28 cellular contexts compared by ENCODE assay signal in genomic region chr16:75529959-75530358, GRCh38. TPM values are rescaled to one million over a fixed set of nuclear protein-coding genes. Genes with fewer than 3 reads are reported as not detected.
A peak's percentile ranks its signal among the peaks of the same experiment; 100 is the strongest.
DNase-seq lines count a peak whose midpoint lies in the region; ATAC-seq, FAIRE-seq and TF ChIP-seq lines count a peak whose summit lies in the region.
"Had no signal": no experiment of that assay in that cellular context is flagged by ENCODE, and none has a peak within 500 bp of the region (broad histone marks: within the 10 kb centered on the region; RNA-seq: fewer than 3 reads in every experiment).

No MANE protein-coding gene starts in this region.

- no peak overlapping the region for H2AK5ac ChIP-seq in neuronal stem cell (ENCODE audit: low read depth, low read length)

- H2BK120ac ChIP-seq in neuronal stem cell (ENCODE audit: low read depth, low read length), result no peak overlapping the region

- no peak overlapping the region for H3K27ac ChIP-seq in K562 (ENCODE audit: extremely low read depth, low read depth, low read length)
- no peak overlapping the region for H3K27ac ChIP-seq in kidney (ENCODE audit: low read depth in 2 of 2, low read length in 2 of 2)
- no peak overlapping the region for H3K27ac ChIP-seq in neuronal stem cell (replicated peaks; ENCODE audit: low read length)
- H3K27ac ChIP-seq in upper lobe of right lung, result no peak overlapping the region
- H3K27ac ChIP-seq in CD4-positive, alpha-beta T cell (ENCODE audit: low read depth, low read length), result no peak overlapping the region
- H3K27ac ChIP-seq: A549; BLaER1 treated with 17β-estradiol and CSF1 and Interleukin-3, amounts not matched to agents 10 nM and 100 nM; GM23248 had no signal

- no peak overlapping the region for H3K4ac ChIP-seq in neuronal stem cell (ENCODE audit: low read length)

- BruUV-seq in K562 (replicated peaks; lab: Mats Ljungman, UMichigan), result no TSS peak

- H4K8ac ChIP-seq in neuronal stem cell (ENCODE audit: low read depth, low read length), result no peak overlapping the region

- H3K79me2 ChIP-seq in K562 (ENCODE audit: control insufficient read depth, insufficient read depth, low read length), result no peaks in the 10 kb centered on the region

- peak overlapping the region; percentile 49 for H3K23ac ChIP-seq in neuronal stem cell (ENCODE audit: low read depth, low read length, poor library complexity)

- H3K27me3 ChIP-seq in K562 (ENCODE audit: control insufficient read depth in 2 of 2, insufficient read depth in 2 of 2, low read length in 2 of 2) (peaks cover 26 to 52% of the 10 kb centered on the region in 2 experiments), neuronal stem cell (ENCODE audit: control insufficient read depth in 3 of 3, insufficient read depth in 3 of 3, low read depth in 1 of 3, low read length in 3 of 3) (no peaks in the 10 kb centered on the region), upper lobe of right lung (no peaks in the 10 kb centered on the region)
- no peaks in the 10 kb centered on the region for H3K27me3 ChIP-seq in CD4-positive, alpha-beta T cell (ENCODE audit: control insufficient read depth, insufficient read depth, low read length)
- H3K27me3 ChIP-seq: BE2C; BLaER1 treated with 17β-estradiol and CSF1 and Interleukin-3, amounts not matched to agents 10 nM and 100 nM had no signal

- TF ChIP-seq POLR2A in K562 (conservative IDR thresholded peaks at IDR 0.05), result no peak

- no peak overlapping the region for H2BK5ac ChIP-seq in neuronal stem cell (ENCODE audit: low read length)

- H3K27ac Mint-ChIP-seq in CD4-positive, alpha-beta T cell, result no peak overlapping the region
- H3K27ac Mint-ChIP-seq: CD14-positive monocyte, HFFc6 had no signal

- H3K9me1 ChIP-seq in K562 (ENCODE audit: control insufficient read depth, insufficient read depth, low read length), result no peaks in the 10 kb centered on the region

- H3K27me3 Mint-ChIP-seq in CD4-positive, alpha-beta T cell, result no peaks in the 10 kb centered on the region
- H3K27me3 Mint-ChIP-seq: CD4-positive, alpha-beta memory T cell had no signal

- peaks cover 6% of the 10 kb centered on the region for H3K79me1 ChIP-seq in neuronal stem cell (ENCODE audit: low read depth, low read length)

- CTCF ChIA-PET in K562 (lab: Yijun Ruan, JAX; ENCODE audit: low intra/inter-chr PET ratio), result no interaction called here
- CTCF ChIA-PET in CD4-positive, alpha-beta T cell (lab: Charles Lee), result no interaction called here

- peaks cover 4% of the 10 kb centered on the region; the same call in 1 of the 2 replicates for H4K20me1 ChIP-seq in K562 (replicated peaks; ENCODE audit: control insufficient read depth, insufficient read depth, low read length)

- H3K18ac ChIP-seq in neuronal stem cell (ENCODE audit: low read length), result peak overlapping the region; percentile 1

- no peaks in the 10 kb centered on the region for H3K9me3 ChIP-seq in K562 (replicated peaks; ENCODE audit: control insufficient read depth, insufficient read depth, low read depth, low read length)
- no peaks in the 10 kb centered on the region for H3K9me3 ChIP-seq in kidney (ENCODE audit: control insufficient read depth in 1 of 2, low read length in 2 of 2)
- no peaks in the 10 kb centered on the region for H3K9me3 ChIP-seq in neuronal stem cell (replicated peaks in 1 of 2; ENCODE audit: control insufficient read depth in 2 of 2, insufficient read depth in 1 of 2, low read depth in 1 of 2, low read length in 2 of 2)
- H3K9me3 ChIP-seq in upper lobe of right lung, result no peaks in the 10 kb centered on the region
- H3K9me3 ChIP-seq in CD4-positive, alpha-beta T cell (ENCODE audit: control insufficient read depth, low read length), result no peaks in the 10 kb centered on the region
- H3K9me3 ChIP-seq: A549, BE2C, HAP-1 had no signal

- ATAC-seq in K562 (no peak), upper lobe of right lung (peak; percentile 6), HG02973 (IDR thresholded peaks at IDR 0.05; ENCODE audit: unreplicated experiment) (no peak)
- no peak for ATAC-seq in CD4-positive, alpha-beta T cell (ENCODE audit: poor library complexity)
- ATAC-seq: A549 had no signal

- no peak overlapping the region for H2BK15ac ChIP-seq in neuronal stem cell (ENCODE audit: low read length)

- H3K14ac ChIP-seq in neuronal stem cell (ENCODE audit: low read length), result no peak overlapping the region

- H3K4me2 ChIP-seq in K562 (ENCODE audit: insufficient read depth, low read length) (no peak overlapping the region), neuronal stem cell (ENCODE audit: insufficient read depth, low read length, poor library complexity, severe bottlenecking) (no peak overlapping the region)
- H3K4me2 ChIP-seq: A549; BLaER1 treated with 17β-estradiol and CSF1 and Interleukin-3, amounts not matched to agents 10 nM and 100 nM had no signal

- intact Hi-C loops in K562 (cut with micrococcal nuclease), result no loop called here
- intact Hi-C loops in kidney (cut with DNase I), result no loop called here
- intact Hi-C loops in upper lobe of right lung (cut with DNase I), result no loop called here
- intact Hi-C loops in CD4-positive, alpha-beta T cell (cut with DNase I, micrococcal nuclease), result no loop called here

- no peak for FAIRE-seq in K562 (lab: Jason Lieb, UNC)
- FAIRE-seq in kidney (lab: Jason Lieb, UNC), result no peak
- FAIRE-seq: A549, GM12892, H54 had no signal

- in situ Hi-C loops in K562 (cut with MboI), result no loop called here

- H3K36me3 Mint-ChIP-seq in CD4-positive, alpha-beta T cell (ENCODE audit: low read depth), result no peaks in the 10 kb centered on the region
- H3K36me3 Mint-ChIP-seq: CD14-positive monocyte; CD4-positive, alpha-beta memory T cell had no signal

- H3K4me1 ChIP-seq in K562 (replicated peaks in 1 of 2; ENCODE audit: control insufficient read depth in 2 of 2, insufficient read depth in 2 of 2, low read length in 2 of 2) (peaks cover 0 to 16% of the 10 kb centered on the region in 2 experiments; a peak in 1 of 5 replicates), kidney (ENCODE audit: control insufficient read depth in 1 of 2, insufficient read depth in 1 of 2, low read depth in 1 of 2, low read length in 2 of 2) (no peaks in the 10 kb centered on the region), neuronal stem cell (ENCODE audit: control insufficient read depth in 2 of 2, insufficient read depth in 1 of 2, low read depth in 1 of 2, low read length in 2 of 2) (no peaks in the 10 kb centered on the region), upper lobe of right lung (no peaks in the 10 kb centered on the region)
- H3K4me1 ChIP-seq: A549, BE2C, HAP-1 had no signal

- H2BK12ac ChIP-seq in neuronal stem cell (ENCODE audit: low read length), result no peak overlapping the region

- no peak overlapping the region for H2AFZ ChIP-seq in K562 (ENCODE audit: low read depth, low read length)
- H2AFZ ChIP-seq in neuronal stem cell (ENCODE audit: low read length), result no peak overlapping the region
- H2AFZ ChIP-seq: GM23248 had no signal

- H3K4me3 ChIP-seq in K562, result no peak overlapping the region
- no peak overlapping the region for H3K4me3 ChIP-seq in kidney (ENCODE audit: low read length in 2 of 2)
- no peak overlapping the region for H3K4me3 ChIP-seq in neuronal stem cell (ENCODE audit: low read length in 2 of 2)
- H3K4me3 ChIP-seq in upper lobe of right lung, result no peak overlapping the region
- H3K4me3 ChIP-seq: A549; BLaER1 treated with 17β-estradiol and CSF1 and Interleukin-3, amounts not matched to agents 10 nM and 100 nM; GM23248; HAP-1 had no signal

- no peak for TF ChIP-seq EP300 in K562 (IDR thresholded peaks at IDR 0.05; ENCODE audit: low read length)

- no peak overlapping the region for H3K4me3 Mint-ChIP-seq in CD4-positive, alpha-beta T cell
- H3K4me3 Mint-ChIP-seq: CD14-positive monocyte; CD4-positive, alpha-beta memory T cell; HFFc6 had no signal

- WGBS in K562 (ENCODE audit: insufficient coverage, low coverage, missing lambda C conversion rate), result 57% methylated on average over 29 of the region's 29 CpGs
- no CpG with 5 or more reads among the region's 29 CpGs for WGBS in neuronal stem cell (ENCODE audit: extremely low coverage in 2 of 2, insufficient read length in 2 of 2, insufficient replicate concordance in 1 of 2), 2 donors

- POLR2A ChIA-PET in K562 (lab: Yijun Ruan, JAX), result no interaction called here
- POLR2A ChIA-PET in CD4-positive, alpha-beta T cell (lab: Charles Lee), result no interaction called here

- TF ChIP-seq CTCF in K562 (IDR thresholded peaks at IDR 0.05 in 2 of 3, conservative IDR thresholded peaks at IDR 0.05 in 1 of 3; ENCODE audit: insufficient read depth in 2 of 3, low read depth in 1 of 3, low read length in 3 of 3) (no peak), kidney (IDR thresholded peaks at IDR 0.05; ENCODE audit: borderline replicate concordance, extremely low read depth, insufficient read depth) (no peak), upper lobe of right lung (IDR thresholded peaks at IDR 0.05) (no peak)
- no peak for TF ChIP-seq CTCF in CD4-positive, alpha-beta T cell (IDR thresholded peaks at IDR 0.05)

- DNase-seq in K562 (ENCODE audit: extremely low read depth in 1 of 4, low spot score in 3 of 4), result no peak
- peak; percentile 73 for DNase-seq in kidney
- no peak for DNase-seq in neuronal stem cell (ENCODE audit: low spot score)
- DNase-seq in upper lobe of right lung, result peak; percentile 45
- DNase-seq in SHP77 (lab: John Stamatoyannopoulos, UW), result no peak
- no peak for DNase-seq in stimulated activated CD4-positive, alpha-beta T cell treated with anti-CD3 and anti-CD28 coated beads, Interleukin-2, amount 100 ng/mL, for 48 hours
- DNase-seq in CD4-positive, alpha-beta T cell, result no peak
- DNase-seq: 8988T; ACHN; AML-193; BE2C; Calu3; CD4-positive, alpha-beta memory T cell; COR-L47; DMS53; DMS79 treated with DMSO at 0.1 percent for 48 hours; GF-D8; GM23248; HFFc6 had no signal

- no peak for TF ChIP-seq RAD21 in K562 (CRISPR knock-in tag; conservative IDR thresholded peaks at IDR 0.05 in 1 of 2, IDR thresholded peaks at IDR 0.05 in 1 of 2)

- no peaks in the 10 kb centered on the region for H3K4me1 Mint-ChIP-seq in CD4-positive, alpha-beta T cell (ENCODE audit: low read depth)
- H3K4me1 Mint-ChIP-seq: CD14-positive monocyte; CD4-positive, alpha-beta memory T cell had no signal

- no peaks in the 10 kb centered on the region for H3K9me3 Mint-ChIP-seq in CD4-positive, alpha-beta T cell
- H3K9me3 Mint-ChIP-seq: CD4-positive, alpha-beta memory T cell; HFFc6 had no signal

- H3K9ac ChIP-seq in K562 (ENCODE audit: insufficient read depth in 1 of 2, low read depth in 2 of 2, low read length in 2 of 2), result no peak overlapping the region; a peak in 1 of 4 replicates
- no peak overlapping the region for H3K9ac ChIP-seq in kidney (ENCODE audit: low read length in 2 of 2)
- H3K9ac ChIP-seq in neuronal stem cell (ENCODE audit: low read depth, low read length, poor library complexity), result peak overlapping the region; percentile 36
- H3K9ac ChIP-seq: BLaER1 treated with 17β-estradiol and CSF1 and Interleukin-3, amounts not matched to agents 10 nM and 100 nM; GM23248 had no signal

- no peak overlapping the region for H4K91ac ChIP-seq in neuronal stem cell (ENCODE audit: low read depth, low read length, poor library complexity)

- no peaks in the 10 kb centered on the region for H3K36me3 ChIP-seq in K562 (ENCODE audit: control insufficient read depth, insufficient read depth, low read length)
- no peaks in the 10 kb centered on the region for H3K36me3 ChIP-seq in kidney (ENCODE audit: control insufficient read depth in 1 of 2, insufficient read depth in 2 of 2, low read length in 2 of 2)
- H3K36me3 ChIP-seq in neuronal stem cell (replicated peaks in 1 of 2; ENCODE audit: control insufficient read depth in 2 of 2, insufficient read depth in 2 of 2, low read length in 2 of 2), result no peaks in the 10 kb centered on the region
- H3K36me3 ChIP-seq in upper lobe of right lung, result no peaks in the 10 kb centered on the region
- H3K36me3 ChIP-seq: BE2C, HAP-1 had no signal

RNA-seq across cellular contexts. Expression of gene CHST5, which starts 5.9 kb away (rescaled TPM):
- 0.48 and 0.88 TPM in 2 replicates for total RNA-seq in K562 (2011; cell fraction: chromatin; rRNA removed; ENCODE audit: low replicate concordance)
- total RNA-seq in K562 (2011; cell fraction: nucleolus; rRNA removed), result 0.26 and 0.50 TPM in 2 replicates
- total RNA-seq in K562 (2011; cell fraction: nucleoplasm; rRNA removed), result 0.59 and 0.76 TPM in 2 replicates
- not detected in 2 replicates for total RNA-seq in K562 (2014; rRNA removed)
- total RNA-seq in K562 (2014; rRNA removed; fragmentation: Illumina TruSeq; extraction: Trizol), result not detected in 2 replicates
- 0.07 TPM in 1 of 2 replicates, not detected in the other for total RNA-seq in K562 (2015; rRNA removed; fragmentation: Illumina TruSeq; extraction: Trizol)
- 0.18 and 0.20 TPM in 2 replicates for total RNA-seq in K562 (2021)
- 0.06 and 0.09 TPM in 2 replicates for polyA plus RNA-seq in K562 (2011; rRNA removed)
- 0.03 and 0.19 TPM in 2 replicates for polyA plus RNA-seq in K562 (2011; cell fraction: cytosol; rRNA removed)
- 0.34 and 0.58 TPM in 2 replicates for polyA plus RNA-seq in K562 (2011; cell fraction: nucleus; rRNA removed)
- not detected in 2 replicates for polyA plus RNA-seq in K562 (2012)
- polyA plus RNA-seq in K562 (2014; fragmentation: Illumina TruSeq; extraction: Trizol), result 0.40 TPM in 1 of 2 replicates, not detected in the other
- polyA plus RNA-seq in K562 (2014; fragmentation: Nextera tagmentation; extraction: Ambion mirVana), result not detected
- polyA plus RNA-seq in K562 (2014; rRNA removed), result 0.05 and 0.21 TPM in 2 replicates
- 0.07 and 0.09 TPM in 2 replicates for polyA minus RNA-seq in K562 (2011; rRNA and poly(A)+ RNA removed)
- not detected in 2 replicates for polyA minus RNA-seq in K562 (2011; cell fraction: cytosol; rRNA and poly(A)+ RNA removed)
- 0.22 TPM in 1 of 2 replicates, not detected in the other for polyA minus RNA-seq in K562 (2011; cell fraction: nucleus; rRNA and poly(A)+ RNA removed)
- 0.13 TPM for total RNA-seq in kidney
- 0.28 TPM for polyA plus RNA-seq in kidney (ENCODE audit: insufficient read depth, low read depth, low replicate concordance)
- 0.57 TPM for polyA plus RNA-seq in neuronal stem cell (2013, experiment 1 of 2)
- polyA plus RNA-seq in neuronal stem cell (2013, experiment 2 of 2), result 1.0 TPM
- not detected for total RNA-seq in upper lobe of right lung
- not detected for total RNA-seq in CD4-positive, alpha-beta T cell
- total RNA-seq: CD4-positive, alpha-beta memory T cell; Daoy; G401; GM23248; HFFc6 had no signal
- polyA plus RNA-seq: CD14-positive monocyte; CD4-positive, alpha-beta memory T cell; GM23248 had no signal

RNA-seq across cellular contexts. Expression of gene TMEM231, which starts 26.1 kb away (rescaled TPM):
- total RNA-seq in K562 (2011; cell fraction: chromatin; rRNA removed; ENCODE audit: low replicate concordance), result 31.6 and 45.2 TPM in 2 replicates
- 32.4 and 38.0 TPM in 2 replicates for total RNA-seq in K562 (2011; cell fraction: nucleolus; rRNA removed)
- 45.1 and 54.6 TPM in 2 replicates for total RNA-seq in K562 (2011; cell fraction: nucleoplasm; rRNA removed)
- total RNA-seq in K562 (2014; rRNA removed) (9.0 and 13.0 TPM in 2 replicates), K562 (2014; rRNA removed; fragmentation: Illumina TruSeq; extraction: Trizol) (7.6 and 9.1 TPM in 2 replicates), K562 (2015; rRNA removed; fragmentation: Illumina TruSeq; extraction: Trizol) (6.8 and 7.2 TPM in 2 replicates), K562 (2021) (12.6 and 13.9 TPM in 2 replicates), kidney (13.7 TPM), upper lobe of right lung (4.5 TPM)
- polyA plus RNA-seq in K562 (2011; rRNA removed) (27.6 and 30.2 TPM in 2 replicates), K562 (2014; fragmentation: Illumina TruSeq; extraction: Trizol) (15.6 and 17.0 TPM in 2 replicates), K562 (2014; fragmentation: Nextera tagmentation; extraction: Ambion mirVana) (1 to 10 TPM; 1.6 to 2.8 TPM), K562 (2014; rRNA removed) (10.9 and 13.0 TPM in 2 replicates), kidney (ENCODE audit: insufficient read depth, low read depth, low replicate concordance) (8.6 TPM)
- polyA plus RNA-seq in K562 (2011; cell fraction: cytosol; rRNA removed), result 70.9 and 80.2 TPM in 2 replicates
- 37.7 and 43.4 TPM in 2 replicates for polyA plus RNA-seq in K562 (2011; cell fraction: nucleus; rRNA removed)
- 10.1 and 12.8 TPM in 2 replicates for polyA plus RNA-seq in K562 (2012)
- 29.7 and 48.7 TPM in 2 replicates for polyA minus RNA-seq in K562 (2011; rRNA and poly(A)+ RNA removed)
- polyA minus RNA-seq in K562 (2011; cell fraction: cytosol; rRNA and poly(A)+ RNA removed), result 18.2 and 21.3 TPM in 2 replicates
- 16.7 and 17.2 TPM in 2 replicates for polyA minus RNA-seq in K562 (2011; cell fraction: nucleus; rRNA and poly(A)+ RNA removed)
- polyA plus RNA-seq in neuronal stem cell (2013, experiment 1 of 2), result 32.6 TPM
- polyA plus RNA-seq in neuronal stem cell (2013, experiment 2 of 2), result 30.7 TPM
- total RNA-seq in CD4-positive, alpha-beta T cell, result 1 to 10 TPM; 2.5 TPM

RNA-seq across cellular contexts. Expression of gene CHST6, which starts 34.7 kb away (rescaled TPM):
- 0.16 TPM in 1 of 2 replicates, not detected in the other for total RNA-seq in K562 (2011; cell fraction: chromatin; rRNA removed; ENCODE audit: low replicate concordance)
- under 0.01 TPM in 2 replicates for total RNA-seq in K562 (2011; cell fraction: nucleolus; rRNA removed)
- total RNA-seq in K562 (2011; cell fraction: nucleoplasm; rRNA removed), result 0.07 and 0.08 TPM in 2 replicates
- total RNA-seq in K562 (2014; rRNA removed) (0.05 TPM in 1 of 2 replicates, not detected in the other), K562 (2014; rRNA removed; fragmentation: Illumina TruSeq; extraction: Trizol) (not detected in 2 replicates), K562 (2015; rRNA removed; fragmentation: Illumina TruSeq; extraction: Trizol) (not detected in 2 replicates), K562 (2021) (0.02 and 0.09 TPM in 2 replicates), kidney (0.79 TPM), upper lobe of right lung (0.09 TPM)
- polyA plus RNA-seq in K562 (2011; rRNA removed) (0.01 TPM in 1 of 2 replicates, not detected in the other), K562 (2014; fragmentation: Illumina TruSeq; extraction: Trizol) (not detected in 2 replicates), K562 (2014; fragmentation: Nextera tagmentation; extraction: Ambion mirVana) (not detected), K562 (2014; rRNA removed) (not detected in 2 replicates), kidney (ENCODE audit: insufficient read depth, low read depth, low replicate concordance) (0.04 TPM)
- polyA plus RNA-seq in K562 (2011; cell fraction: cytosol; rRNA removed), result 0.04 TPM in 1 of 2 replicates, not detected in the other
- polyA plus RNA-seq in K562 (2011; cell fraction: nucleus; rRNA removed), result not detected in 2 replicates
- not detected in 2 replicates for polyA plus RNA-seq in K562 (2012)
- 0.04 TPM in 1 of 2 replicates, not detected in the other for polyA minus RNA-seq in K562 (2011; rRNA and poly(A)+ RNA removed)
- polyA minus RNA-seq in K562 (2011; cell fraction: cytosol; rRNA and poly(A)+ RNA removed), result not detected in 2 replicates
- 0.11 and 0.13 TPM in 2 replicates for polyA minus RNA-seq in K562 (2011; cell fraction: nucleus; rRNA and poly(A)+ RNA removed)
- 9.0 TPM for polyA plus RNA-seq in neuronal stem cell (2013, experiment 1 of 2)
- 9.3 TPM for polyA plus RNA-seq in neuronal stem cell (2013, experiment 2 of 2)
- not detected for total RNA-seq in CD4-positive, alpha-beta T cell
- total RNA-seq: G401 had no signal
- polyA plus RNA-seq: CD14-positive monocyte; CD4-positive, alpha-beta memory T cell had no signal

RNA-seq across cellular contexts. Expression of gene GABARAPL2, which starts 36.2 kb away (rescaled TPM):
- 39.7 and 43.4 TPM in 2 replicates for total RNA-seq in K562 (2011; cell fraction: chromatin; rRNA removed; ENCODE audit: low replicate concordance)
- 27.6 and 28.0 TPM in 2 replicates for total RNA-seq in K562 (2011; cell fraction: nucleolus; rRNA removed)
- 46.8 and 63.5 TPM in 2 replicates for total RNA-seq in K562 (2011; cell fraction: nucleoplasm; rRNA removed)
- total RNA-seq in K562 (2014; rRNA removed) (39.8 and 42.1 TPM in 2 replicates), K562 (2014; rRNA removed; fragmentation: Illumina TruSeq; extraction: Trizol) (65.5 and 81.6 TPM in 2 replicates), K562 (2015; rRNA removed; fragmentation: Illumina TruSeq; extraction: Trizol) (49.0 and 50.5 TPM in 2 replicates), K562 (2021) (89.2 and 91.8 TPM in 2 replicates), kidney (116 TPM), upper lobe of right lung (109 TPM)
- polyA plus RNA-seq in K562 (2011; rRNA removed) (89.0 and 118 TPM in 2 replicates), K562 (2014; fragmentation: Illumina TruSeq; extraction: Trizol) (88.2 and 94.1 TPM in 2 replicates), K562 (2014; fragmentation: Nextera tagmentation; extraction: Ambion mirVana) (100 to 1,000 TPM; 252 to 288 TPM), K562 (2014; rRNA removed) (101 and 105 TPM in 2 replicates), kidney (ENCODE audit: insufficient read depth, low read depth, low replicate concordance) (247 TPM)
- polyA plus RNA-seq in K562 (2011; cell fraction: cytosol; rRNA removed), result 44.7 and 87.3 TPM in 2 replicates
- polyA plus RNA-seq in K562 (2011; cell fraction: nucleus; rRNA removed), result 37.3 and 59.0 TPM in 2 replicates
- 113 TPM in 2 replicates for polyA plus RNA-seq in K562 (2012)
- polyA minus RNA-seq in K562 (2011; rRNA and poly(A)+ RNA removed), result 52.9 and 56.0 TPM in 2 replicates
- 27.2 and 28.1 TPM in 2 replicates for polyA minus RNA-seq in K562 (2011; cell fraction: cytosol; rRNA and poly(A)+ RNA removed)
- polyA minus RNA-seq in K562 (2011; cell fraction: nucleus; rRNA and poly(A)+ RNA removed), result 14.4 and 26.2 TPM in 2 replicates
- 95.6 TPM for polyA plus RNA-seq in neuronal stem cell (2013, experiment 1 of 2)
- polyA plus RNA-seq in neuronal stem cell (2013, experiment 2 of 2), result 94.7 TPM
- 10 to 100 TPM; 44.6 to 48.3 TPM for total RNA-seq in CD4-positive, alpha-beta T cell

Comparison
In these comparisons a context has a peak if more than half of its experiments do, and no peak if none do; other contexts are left out.
1. DNase-seq: peak in kidney (single experiment) and upper lobe of right lung (single experiment); none in K562 (0 of 4), neuronal stem cell (single experiment), SHP77 (0 of 2), stimulated activated CD4-positive, alpha-beta T cell treated with anti-CD3 and anti-CD28 coated beads, Interleukin-2, amount 100 ng/mL, for 48 hours (0 of 2) and CD4-positive, alpha-beta T cell (0 of 10).